18 cellular contexts compared by ENCODE assay signal in genomic region chr5:72121753-72122445, GRCh38.
DNase-seq lines count a peak whose midpoint lies in the region; ATAC-seq lines count a peak whose summit lies in the region.
"Had no signal": no experiment of that assay in that cellular context is flagged by ENCODE, and none has a peak within 500 bp of the region (broad histone marks: within the 10 kb centered on the region; RNA-seq: fewer than 3 reads in every experiment).

No MANE protein-coding gene starts in this region.

- H3K36me3 ChIP-seq in HUES6 (ENCODE audit: control insufficient read depth, insufficient read depth, low read length) (peaks cover 47% of the 10 kb centered on the region), iPS-18a (ENCODE audit: control insufficient read depth, low read depth, low read length) (peaks cover 28% of the 10 kb centered on the region)

- no peak for ATAC-seq in HG03280 (IDR thresholded peaks at IDR 0.05; ENCODE audit: unreplicated experiment)
- no peak for ATAC-seq in HG03045 (IDR thresholded peaks at IDR 0.05; ENCODE audit: unreplicated experiment)
- ATAC-seq: CD8-positive, alpha-beta T cell; GM12878; heart left ventricle; T-helper 17 cell had no signal

- H3K4me3 ChIP-seq in HUES6 (ENCODE audit: low read depth, low read length) (0 out of 2 replicates have a peak overlapping the region, but pooled peaks have one; percentile 10), iPS-18a (ENCODE audit: low read length) (peak overlapping the region; percentile 8)
- H3K4me3 ChIP-seq: GM12878, heart left ventricle, sigmoid colon had no signal

- DNase-seq in COLO829 (ENCODE audit: low spot score) (peak; percentile 20), NCI-H69 (lab: John Stamatoyannopoulos, UW) (peak; percentile 98)
- no peak for DNase-seq in activated CD8-positive, alpha-beta memory T cell treated with anti-CD3 and anti-CD28 coated beads, Interleukin-2, amount 50 U/mL, for 4 hours
- no peak for DNase-seq in activated CD4-positive, alpha-beta T cell treated with anti-CD3 and anti-CD28 coated beads, Interleukin-2, amount 50 U/mL, for 4 hours
- DNase-seq: activated CD4-positive, alpha-beta T cell treated with anti-CD3 and anti-CD28 coated beads for 1 hour; activated naive CD4-positive, alpha-beta T cell treated with Interleukin-2 at 50 U/mL for 16 hours; CD8-positive, alpha-beta T cell; effector CD8-positive, alpha-beta T cell; heart left ventricle; mesenchymal stem cell; Right ventricle myocardium superior; sigmoid colon; T-helper 17 cell had no signal

- no peaks in the 10 kb centered on the region for H3K9me3 ChIP-seq in HUES6 (ENCODE audit: control insufficient read depth, insufficient read depth, low read depth, low read length)
- no peaks in the 10 kb centered on the region for H3K9me3 ChIP-seq in iPS-18a (ENCODE audit: control insufficient read depth, low read depth, low read length)
- H3K9me3 ChIP-seq: sigmoid colon had no signal

- H3K27me3 ChIP-seq in HUES6 (ENCODE audit: control insufficient read depth, insufficient read depth, low read length) (no peaks in the 10 kb centered on the region), iPS-18a (ENCODE audit: control insufficient read depth, insufficient read depth, low read length) (no peaks in the 10 kb centered on the region)
- H3K27me3 ChIP-seq: heart left ventricle, sigmoid colon had no signal

- peak overlapping the region; percentile 10 for H3K9ac ChIP-seq in HUES6 (ENCODE audit: low read length)
- H3K9ac ChIP-seq in iPS-18a (ENCODE audit: low read length), result no peak overlapping the region

- H3K4me1 ChIP-seq in HUES6 (ENCODE audit: control insufficient read depth, insufficient read depth, low read length) (peaks cover 50% of the 10 kb centered on the region), iPS-18a (ENCODE audit: control insufficient read depth, low read depth, low read length) (peaks cover 54% of the 10 kb centered on the region)

- no peak overlapping the region for H3K27ac ChIP-seq in HUES6 (ENCODE audit: low read depth, low read length)
- peak overlapping the region; percentile 30 for H3K27ac ChIP-seq in iPS-18a (ENCODE audit: low read length)
- H3K27ac ChIP-seq: heart left ventricle, sigmoid colon had no signal

Comparison
In these comparisons a context has a peak if more than half of its experiments do, and no peak if none do; other contexts are left out.
1. DNase-seq: peak in COLO829 (single experiment) and NCI-H69 (single experiment); none in activated CD8-positive, alpha-beta memory T cell treated with anti-CD3 and anti-CD28 coated beads, Interleukin-2, amount 50 U/mL, for 4 hours (single experiment) and activated CD4-positive, alpha-beta T cell treated with anti-CD3 and anti-CD28 coated beads, Interleukin-2, amount 50 U/mL, for 4 hours (0 of 2).